In genomic region chr11:122287401-122287800, GRCh38 we compare ENCODE assay signal across 21 cellular contexts.
A peak's percentile ranks its signal among the peaks of the same experiment; 100 is the strongest.
DNase-seq lines count a peak whose midpoint lies in the region; ATAC-seq and TF ChIP-seq lines count a peak whose summit lies in the region.
"Had no signal": no experiment of that assay in that cellular context is flagged by ENCODE, and none has a peak within 500 bp of the region (broad histone marks: within the 10 kb centered on the region; RNA-seq: fewer than 3 reads in every experiment).

No MANE protein-coding gene starts in this region.

- H3K79me2 ChIP-seq in H9 (ENCODE audit: insufficient read depth, low read length) = no peaks in the 10 kb centered on the region

- H3K23ac ChIP-seq in H9 (ENCODE audit: insufficient read length, low read depth, low read length) (no peak overlapping the region), neuronal stem cell (ENCODE audit: low read depth, low read length, poor library complexity) (no peak overlapping the region)

- H2BK120ac ChIP-seq in H9 (ENCODE audit: low read depth, low read length, poor library complexity, severe bottlenecking) (no peak overlapping the region), neuronal stem cell (ENCODE audit: low read depth, low read length) (no peak overlapping the region)

- no peak overlapping the region for H3K4me3 ChIP-seq in neuronal stem cell (ENCODE audit: low read length in 2 of 2)
- H3K4me3 ChIP-seq: gastrocnemius medialis, left lung, psoas muscle had no signal

- no peak overlapping the region for H2BK15ac ChIP-seq in H9 (ENCODE audit: low read depth, low read length)
- H2BK15ac ChIP-seq in neuronal stem cell (ENCODE audit: low read length) = no peak overlapping the region

- no peaks in the 10 kb centered on the region for H3K36me3 ChIP-seq in neuronal stem cell (replicated peaks in 1 of 2; ENCODE audit: control insufficient read depth in 2 of 2, insufficient read depth in 2 of 2, low read length in 2 of 2)
- H3K36me3 ChIP-seq: gastrocnemius medialis, left lung had no signal

- H3K4me1 Mint-ChIP-seq in H9 = peaks cover 10 to 11% of the 10 kb centered on the region in 2 experiments
- no peaks in the 10 kb centered on the region for H3K4me1 Mint-ChIP-seq in activated CD4-positive, alpha-beta T cell treated with anti-CD3 and anti-CD28 coated beads, Interleukin-2, amount 10 ng/mL, durations not matched to agents 7 days and 5 days
- H3K4me1 Mint-ChIP-seq: activated naive CD8-positive, alpha-beta T cell treated with anti-CD3 and anti-CD28 coated beads, Interleukin-2, amount 10 ng/mL, durations not matched to agents 7 days and 5 days had no signal

- H3K18ac ChIP-seq in H9 (ENCODE audit: insufficient read length, low read depth, low read length) = no peak overlapping the region
- peak overlapping the region; percentile 44 for H3K18ac ChIP-seq in neuronal stem cell (ENCODE audit: low read length)

- CTCF ChIA-PET in activated CD4-positive, alpha-beta T cell treated with anti-CD3 and anti-CD28 coated beads, Interleukin-2, amount 10 ng/mL, durations not matched to agents 7 days and 5 days (lab: Charles Lee) = no interaction called here

- H3K27ac ChIP-seq in H9 (ENCODE audit: insufficient read length, low read depth, low read length) (no peak overlapping the region), neuronal stem cell (replicated peaks; ENCODE audit: low read length) (no peak overlapping the region)
- H3K27ac ChIP-seq: gastrocnemius medialis, HL-60, left lung, psoas muscle had no signal

- H3K4me2 ChIP-seq in H9 (ENCODE audit: insufficient read depth, insufficient read length, low read length) = no peak overlapping the region
- H3K4me2 ChIP-seq in neuronal stem cell (ENCODE audit: insufficient read depth, low read length, poor library complexity, severe bottlenecking) = no peak overlapping the region

- H3K27ac Mint-ChIP-seq in H9 = no peak overlapping the region; a peak in 1 of 7 replicates
- H3K27ac Mint-ChIP-seq in activated CD4-positive, alpha-beta T cell treated with anti-CD3 and anti-CD28 coated beads, Interleukin-2, amount 10 ng/mL, durations not matched to agents 7 days and 5 days = no peak overlapping the region
- H3K27ac Mint-ChIP-seq: activated naive CD8-positive, alpha-beta T cell treated with anti-CD3 and anti-CD28 coated beads, Interleukin-2, amount 10 ng/mL, durations not matched to agents 7 days and 5 days had no signal

- H3K14ac ChIP-seq in H9 (ENCODE audit: insufficient read depth, low read length) (no peak overlapping the region), neuronal stem cell (ENCODE audit: low read length) (no peak overlapping the region)

- no peaks in the 10 kb centered on the region for H3K9me3 ChIP-seq in H9 (ENCODE audit: control insufficient read depth, low read depth, low read length)
- H3K9me3 ChIP-seq in neuronal stem cell (replicated peaks in 1 of 2; ENCODE audit: control insufficient read depth in 2 of 2, insufficient read depth in 1 of 2, low read depth in 1 of 2, low read length in 2 of 2) = no peaks in the 10 kb centered on the region
- H3K9me3 ChIP-seq: gastrocnemius medialis, left lung, psoas muscle had no signal

- no peaks in the 10 kb centered on the region for H4K20me1 ChIP-seq in H9 (ENCODE audit: control insufficient read depth, insufficient read depth, insufficient read length)

- H3T11ph ChIP-seq in H9 (ENCODE audit: low read length) = no peak overlapping the region

- H4K91ac ChIP-seq in H9 (ENCODE audit: insufficient read length, low read depth, low read length) (no peak overlapping the region), neuronal stem cell (ENCODE audit: low read depth, low read length, poor library complexity) (no peak overlapping the region)

- H4K8ac ChIP-seq in H9 (replicated peaks; ENCODE audit: insufficient read length, low read depth, low read length) (no peak overlapping the region), neuronal stem cell (ENCODE audit: low read depth, low read length) (no peak overlapping the region)

- POLR2A ChIA-PET in activated CD4-positive, alpha-beta T cell treated with anti-CD3 and anti-CD28 coated beads, Interleukin-2, amount 10 ng/mL, durations not matched to agents 7 days and 5 days (lab: Charles Lee) = no interaction called here

- H3K27me3 ChIP-seq in H9 (ENCODE audit: insufficient read depth, low read length) (no peaks in the 10 kb centered on the region), neuronal stem cell (ENCODE audit: control insufficient read depth in 3 of 3, insufficient read depth in 3 of 3, low read depth in 1 of 3, low read length in 3 of 3) (no peaks in the 10 kb centered on the region)
- H3K27me3 ChIP-seq: gastrocnemius medialis, left lung had no signal

- ATAC-seq in esophagus mucosa = no peak
- ATAC-seq: activated CD4-positive, CD25-positive, alpha-beta regulatory T cell treated with anti-CD3 and anti-CD28 coated beads, Interleukin-2, amount 50 U/mL, for 24 hours; gastrocnemius medialis; HepG2; left lung; psoas muscle had no signal

- no peak overlapping the region for H2BK12ac ChIP-seq in H9 (ENCODE audit: insufficient read length, low read depth, low read length)
- H2BK12ac ChIP-seq in neuronal stem cell (ENCODE audit: low read length) = no peak overlapping the region

- H3K23me2 ChIP-seq in H9 (ENCODE audit: insufficient read length, low read depth, low read length, poor library complexity, severe bottlenecking) = no peaks in the 10 kb centered on the region

- H4K5ac ChIP-seq in H9 (ENCODE audit: insufficient read length, low read depth, low read length) = no peak overlapping the region

- no peaks in the 10 kb centered on the region for H3K79me1 ChIP-seq in H9 (ENCODE audit: insufficient read depth, low read depth, low read length, poor library complexity, severe bottlenecking)
- no peaks in the 10 kb centered on the region for H3K79me1 ChIP-seq in neuronal stem cell (ENCODE audit: low read depth, low read length)

- H3K56ac ChIP-seq in H9 (ENCODE audit: insufficient read length, low read depth, low read length) = no peak overlapping the region

- TF ChIP-seq CTCF in H9 (conservative IDR thresholded peaks at IDR 0.05) = no peak

- WGBS in H9 (ENCODE audit: extremely low coverage, insufficient read length, low lambda C conversion rate) = no CpG with 5 or more reads among the region's 11 CpGs
- no CpG with 5 or more reads among the region's 11 CpGs for WGBS in neuronal stem cell (ENCODE audit: extremely low coverage in 2 of 2, insufficient read length in 2 of 2, insufficient replicate concordance in 1 of 2), 2 donors

- no peaks in the 10 kb centered on the region; the same call in 1 of the 2 replicates for H3K27me3 Mint-ChIP-seq in H9 (ENCODE audit: low read depth)
- no peaks in the 10 kb centered on the region for H3K27me3 Mint-ChIP-seq in activated CD4-positive, alpha-beta T cell treated with anti-CD3 and anti-CD28 coated beads, Interleukin-2, amount 10 ng/mL, durations not matched to agents 7 days and 5 days
- H3K27me3 Mint-ChIP-seq: activated naive CD8-positive, alpha-beta T cell treated with anti-CD3 and anti-CD28 coated beads, Interleukin-2, amount 10 ng/mL, durations not matched to agents 7 days and 5 days had no signal

- H2AK5ac ChIP-seq in H9 (ENCODE audit: insufficient read length, low read length) (no peak overlapping the region), neuronal stem cell (ENCODE audit: low read depth, low read length) (no peak overlapping the region)

- H3K4me1 ChIP-seq in H9 (ENCODE audit: insufficient read depth, low read length) (no peaks in the 10 kb centered on the region), neuronal stem cell (ENCODE audit: control insufficient read depth in 2 of 2, insufficient read depth in 1 of 2, low read depth in 1 of 2, low read length in 2 of 2) (peaks cover 2 to 3% of the 10 kb centered on the region in 2 donors)
- H3K4me1 ChIP-seq: gastrocnemius medialis, left lung, psoas muscle had no signal

- H2AFZ ChIP-seq in H9 (ENCODE audit: low read length) (no peak overlapping the region), neuronal stem cell (ENCODE audit: low read length) (peak overlapping the region; percentile 70)

- no peak overlapping the region for H2BK20ac ChIP-seq in H9 (ENCODE audit: low read depth, low read length, poor library complexity, severe bottlenecking)

- H3K4me3 Mint-ChIP-seq in H9 = no peak overlapping the region
- H3K4me3 Mint-ChIP-seq in activated CD4-positive, alpha-beta T cell treated with anti-CD3 and anti-CD28 coated beads, Interleukin-2, amount 10 ng/mL, durations not matched to agents 7 days and 5 days = no peak overlapping the region
- H3K4me3 Mint-ChIP-seq: activated naive CD8-positive, alpha-beta T cell treated with anti-CD3 and anti-CD28 coated beads, Interleukin-2, amount 10 ng/mL, durations not matched to agents 7 days and 5 days had no signal

- DNase-seq in H9 = peak; percentile 34
- peak; percentile 33 for DNase-seq in NCI-H2227 treated with DMSO at 0.1 percent for 48 hours (lab: John Stamatoyannopoulos, UW)
- DNase-seq in SK-N-DZ (ENCODE audit: low spot score) = peak; percentile 11
- DNase-seq in neuronal stem cell (ENCODE audit: low spot score) = no peak
- no peak for DNase-seq in HK-2 (ENCODE audit: unreplicated experiment)
- no peak for DNase-seq in activated CD4-positive, alpha-beta T cell treated with anti-CD3 and anti-CD28 coated beads, Interleukin-2, amount 10 ng/mL, durations not matched to agents 7 days and 5 days
- DNase-seq: activated effector memory CD4-positive, alpha-beta T cell treated with Interleukin-2 at 50 U/mL for 16 hours; activated naive CD8-positive, alpha-beta T cell treated with anti-CD3 and anti-CD28 coated beads, Interleukin-2, amount 10 ng/mL, durations not matched to agents 7 days and 5 days; central memory CD4-positive, alpha-beta T cell; gastrocnemius medialis; hypothalamus; left lung; nucleus accumbens; psoas muscle; RPMI8226; stimulated activated naive CD4-positive, alpha-beta T cell; T-helper 1 cell had no signal

- no peaks in the 10 kb centered on the region for H3K36me3 Mint-ChIP-seq in H9 (ENCODE audit: insufficient read depth in 1 of 3, low read depth in 3 of 3)
- H3K36me3 Mint-ChIP-seq in activated CD4-positive, alpha-beta T cell treated with anti-CD3 and anti-CD28 coated beads, Interleukin-2, amount 10 ng/mL, durations not matched to agents 7 days and 5 days (ENCODE audit: low read depth) = no peaks in the 10 kb centered on the region
- H3K36me3 Mint-ChIP-seq: activated naive CD8-positive, alpha-beta T cell treated with anti-CD3 and anti-CD28 coated beads, Interleukin-2, amount 10 ng/mL, durations not matched to agents 7 days and 5 days had no signal

- no peaks in the 10 kb centered on the region for H3K9me3 Mint-ChIP-seq in H9
- H3K9me3 Mint-ChIP-seq in activated CD4-positive, alpha-beta T cell treated with anti-CD3 and anti-CD28 coated beads, Interleukin-2, amount 10 ng/mL, durations not matched to agents 7 days and 5 days = no peaks in the 10 kb centered on the region
- H3K9me3 Mint-ChIP-seq: activated naive CD8-positive, alpha-beta T cell treated with anti-CD3 and anti-CD28 coated beads, Interleukin-2, amount 10 ng/mL, durations not matched to agents 7 days and 5 days had no signal

- H3K4ac ChIP-seq in H9 (ENCODE audit: low read depth, low read length) = no peak overlapping the region
- no peak overlapping the region for H3K4ac ChIP-seq in neuronal stem cell (ENCODE audit: low read length)

- H2BK5ac ChIP-seq in H9 (ENCODE audit: insufficient read length, low read length) = no peak overlapping the region
- H2BK5ac ChIP-seq in neuronal stem cell (ENCODE audit: low read length) = no peak overlapping the region

- H3K9ac ChIP-seq in H9 (ENCODE audit: extremely low read depth, insufficient read length, low read length) (no peak overlapping the region), neuronal stem cell (ENCODE audit: low read depth, low read length, poor library complexity) (no peak overlapping the region)

Comparison
In these comparisons a context has a peak if more than half of its experiments do, and no peak if none do; other contexts are left out.
1. DNase-seq: peak in H9 (single experiment), NCI-H2227 treated with DMSO at 0.1 percent for 48 hours (single experiment) and SK-N-DZ (single experiment); none in neuronal stem cell (single experiment), HK-2 (single experiment) and activated CD4-positive, alpha-beta T cell treated with anti-CD3 and anti-CD28 coated beads, Interleukin-2, amount 10 ng/mL, durations not matched to agents 7 days and 5 days (single experiment).